ENCODE assay signal across 9 cellular contexts in genomic region chr21:43921602-43921978, GRCh38. TPM values are rescaled to one million over a fixed set of nuclear protein-coding genes. Genes with fewer than 3 reads are reported as not detected.
DNase-seq lines count a peak whose midpoint lies in the region; ATAC-seq and TF ChIP-seq lines count a peak whose summit lies in the region.
"Had no signal": no experiment of that assay in that cellular context is flagged by ENCODE, and none has a peak within 500 bp of the region (broad histone marks: within the 10 kb centered on the region; RNA-seq: fewer than 3 reads in every experiment).

No MANE protein-coding gene starts in this region.

- no peak for ATAC-seq in HG02571 (IDR thresholded peaks at IDR 0.05; ENCODE audit: unreplicated experiment)

- peak overlapping the region; percentile 38 for H3K4me3 Mint-ChIP-seq in activated CD4-positive, alpha-beta memory T cell treated with anti-CD3 and anti-CD28 coated beads for 36 hours
- H3K4me3 Mint-ChIP-seq in activated CD4-positive, alpha-beta memory T cell treated with anti-CD3 and anti-CD28 coated beads, Interleukin-2, amount 10 ng/mL, durations not matched to agents 7 days and 5 days = no peak overlapping the region
- peak overlapping the region; percentile 78 for H3K4me3 Mint-ChIP-seq in activated CD4-positive, alpha-beta T cell treated with anti-CD3 and anti-CD28 coated beads, Interleukin-2, amount 10 ng/mL, durations not matched to agents 24 days and 14 days
- no peak overlapping the region for H3K4me3 Mint-ChIP-seq in Calu3 (ENCODE audit: low read depth, unreplicated experiment)

- peak overlapping the region; percentile 87 for H3K27ac Mint-ChIP-seq in activated CD4-positive, alpha-beta memory T cell treated with anti-CD3 and anti-CD28 coated beads for 36 hours
- no peak overlapping the region for H3K27ac Mint-ChIP-seq in activated CD4-positive, alpha-beta memory T cell treated with anti-CD3 and anti-CD28 coated beads, Interleukin-2, amount 10 ng/mL, durations not matched to agents 7 days and 5 days
- H3K27ac Mint-ChIP-seq in activated CD4-positive, alpha-beta T cell treated with anti-CD3 and anti-CD28 coated beads, Interleukin-2, amount 10 ng/mL, durations not matched to agents 24 days and 14 days = peak overlapping the region; percentile 88
- H3K27ac Mint-ChIP-seq in Calu3 (ENCODE audit: unreplicated experiment) = no peak overlapping the region

- H3K9me3 Mint-ChIP-seq in activated CD4-positive, alpha-beta memory T cell treated with anti-CD3 and anti-CD28 coated beads for 36 hours = no peaks in the 10 kb centered on the region
- H3K9me3 Mint-ChIP-seq in activated CD4-positive, alpha-beta memory T cell treated with anti-CD3 and anti-CD28 coated beads, Interleukin-2, amount 10 ng/mL, durations not matched to agents 7 days and 5 days = no peaks in the 10 kb centered on the region
- no peaks in the 10 kb centered on the region for H3K9me3 Mint-ChIP-seq in activated CD4-positive, alpha-beta T cell treated with anti-CD3 and anti-CD28 coated beads, Interleukin-2, amount 10 ng/mL, durations not matched to agents 24 days and 14 days
- no peaks in the 10 kb centered on the region for H3K9me3 Mint-ChIP-seq in Calu3 (ENCODE audit: low read depth, unreplicated experiment)
- H3K9me3 Mint-ChIP-seq: IgD-negative memory B cell had no signal

- CTCF ChIA-PET in activated CD4-positive, alpha-beta memory T cell treated with anti-CD3 and anti-CD28 coated beads for 36 hours (lab: Charles Lee) = interaction anchor here (1.3 to 2.2 kb wide), 3 partner anchors 14 to 18 kb away, joined by 4 to 6 read pairs (median 5); no protein-coding TSS in a partner anchor
- CTCF ChIA-PET in activated CD4-positive, alpha-beta memory T cell treated with anti-CD3 and anti-CD28 coated beads, Interleukin-2, amount 10 ng/mL, durations not matched to agents 7 days and 5 days (lab: Charles Lee) = interaction anchor here (0.8 to 1.2 kb wide), 3 partner anchors 15 to 110 kb away, joined by 3 to 4 read pairs (median 3); no protein-coding TSS in a partner anchor
- CTCF ChIA-PET in Calu3 (lab: Charles Lee) = interaction anchor here (0.5 kb wide), 1 partner anchor 108 kb away, joined by 3 read pairs; no protein-coding TSS in a partner anchor

- DNase-seq in activated CD4-positive, alpha-beta memory T cell treated with anti-CD3 and anti-CD28 coated beads for 36 hours = peak; percentile 57
- no peak for DNase-seq in activated CD4-positive, alpha-beta memory T cell treated with anti-CD3 and anti-CD28 coated beads, Interleukin-2, amount 10 ng/mL, durations not matched to agents 7 days and 5 days
- peak; percentile 78 for DNase-seq in activated CD4-positive, alpha-beta T cell treated with anti-CD3 and anti-CD28 coated beads, Interleukin-2, amount 10 ng/mL, durations not matched to agents 24 days and 14 days
- peak; percentile 19 for DNase-seq in effector CD8-positive, alpha-beta T cell (lab: John Stamatoyannopoulos, UW)
- peak in 5 of 6 experiments; percentile 33 to 57 (median 39) for DNase-seq in stimulated activated naive CD4-positive, alpha-beta T cell (lab: John Stamatoyannopoulos, UW)
- DNase-seq in Calu3 = no peak
- no peak for DNase-seq in cerebellar cortex (ENCODE audit: low spot score)

- BruUV-seq in Calu3 (replicated peaks; lab: Mats Ljungman, UMichigan) = no TSS peak

- peaks cover 2% of the 10 kb centered on the region for H3K36me3 Mint-ChIP-seq in activated CD4-positive, alpha-beta memory T cell treated with anti-CD3 and anti-CD28 coated beads for 36 hours
- H3K36me3 Mint-ChIP-seq in activated CD4-positive, alpha-beta memory T cell treated with anti-CD3 and anti-CD28 coated beads, Interleukin-2, amount 10 ng/mL, durations not matched to agents 7 days and 5 days (ENCODE audit: low read depth) = peaks cover 15% of the 10 kb centered on the region
- H3K36me3 Mint-ChIP-seq in activated CD4-positive, alpha-beta T cell treated with anti-CD3 and anti-CD28 coated beads, Interleukin-2, amount 10 ng/mL, durations not matched to agents 24 days and 14 days (ENCODE audit: low read depth) = peaks cover 17% of the 10 kb centered on the region
- H3K36me3 Mint-ChIP-seq in Calu3 (ENCODE audit: insufficient read depth, unreplicated experiment) = no peaks in the 10 kb centered on the region

- no peak for TF ChIP-seq CTCF in Calu3 (IDR thresholded peaks at IDR 0.05; ENCODE audit: unreplicated experiment)

- H3K4me1 Mint-ChIP-seq in activated CD4-positive, alpha-beta memory T cell treated with anti-CD3 and anti-CD28 coated beads for 36 hours (ENCODE audit: low read depth) = peaks cover 50% of the 10 kb centered on the region
- peaks cover 49% of the 10 kb centered on the region for H3K4me1 Mint-ChIP-seq in activated CD4-positive, alpha-beta memory T cell treated with anti-CD3 and anti-CD28 coated beads, Interleukin-2, amount 10 ng/mL, durations not matched to agents 7 days and 5 days
- peaks cover 51% of the 10 kb centered on the region for H3K4me1 Mint-ChIP-seq in activated CD4-positive, alpha-beta T cell treated with anti-CD3 and anti-CD28 coated beads, Interleukin-2, amount 10 ng/mL, durations not matched to agents 24 days and 14 days
- peaks cover 8% of the 10 kb centered on the region for H3K4me1 Mint-ChIP-seq in Calu3 (ENCODE audit: low read depth, unreplicated experiment)

- POLR2A ChIA-PET in activated CD4-positive, alpha-beta memory T cell treated with anti-CD3 and anti-CD28 coated beads for 36 hours (lab: Charles Lee) = interaction anchor here (0.6 kb wide), 1 partner anchor 110 kb away, joined by 4 read pairs; no protein-coding TSS in a partner anchor
- POLR2A ChIA-PET in activated CD4-positive, alpha-beta memory T cell treated with anti-CD3 and anti-CD28 coated beads, Interleukin-2, amount 10 ng/mL, durations not matched to agents 7 days and 5 days (lab: Charles Lee) = interaction anchor here (0.6 to 0.9 kb wide), 2 partner anchors 20 to 105 kb away, joined by 3 read pairs; no protein-coding TSS in a partner anchor

- H3K27me3 Mint-ChIP-seq in activated CD4-positive, alpha-beta memory T cell treated with anti-CD3 and anti-CD28 coated beads for 36 hours = no peaks in the 10 kb centered on the region
- peaks cover under 1% of the 10 kb centered on the region for H3K27me3 Mint-ChIP-seq in activated CD4-positive, alpha-beta memory T cell treated with anti-CD3 and anti-CD28 coated beads, Interleukin-2, amount 10 ng/mL, durations not matched to agents 7 days and 5 days
- peaks cover 2% of the 10 kb centered on the region for H3K27me3 Mint-ChIP-seq in activated CD4-positive, alpha-beta T cell treated with anti-CD3 and anti-CD28 coated beads, Interleukin-2, amount 10 ng/mL, durations not matched to agents 24 days and 14 days
- no peaks in the 10 kb centered on the region for H3K27me3 Mint-ChIP-seq in Calu3 (ENCODE audit: unreplicated experiment)
- H3K27me3 Mint-ChIP-seq: IgD-negative memory B cell had no signal

- intact Hi-C loops in activated CD4-positive, alpha-beta memory T cell treated with anti-CD3 and anti-CD28 coated beads for 36 hours (cut with micrococcal nuclease) = loop anchor here (5.0 kb wide), 1 partner anchor 39 kb away; no protein-coding TSS in a partner anchor
- intact Hi-C loops in activated CD4-positive, alpha-beta T cell treated with anti-CD3 and anti-CD28 coated beads, Interleukin-2, amount 10 ng/mL, durations not matched to agents 24 days and 14 days (cut with micrococcal nuclease) = no loop called here
- intact Hi-C loops in Calu3 (cut with micrococcal nuclease; ENCODE audit: unreplicated experiment) = no loop called here

RNA-seq across cellular contexts. Expression of gene AGPAT3, which starts 56.6 kb away (rescaled TPM):
- total RNA-seq in activated CD4-positive, alpha-beta memory T cell treated with anti-CD3 and anti-CD28 coated beads for 36 hours = 10 to 100 TPM; 71.4 to 82.4 TPM
- total RNA-seq in activated CD4-positive, alpha-beta memory T cell treated with anti-CD3 and anti-CD28 coated beads, Interleukin-2, amount 10 ng/mL, durations not matched to agents 7 days and 5 days = 100 to 1,000 TPM; 101 to 102 TPM
- 127 and 130 TPM in 2 replicates for total RNA-seq in activated CD4-positive, alpha-beta T cell treated with anti-CD3 and anti-CD28 coated beads, Interleukin-2, amount 10 ng/mL, durations not matched to agents 24 days and 14 days
- 61.2 and 64.1 TPM in 2 replicates for total RNA-seq in Calu3 (2022)

Comparison
In these comparisons a context has a peak if more than half of its experiments do, and no peak if none do; other contexts are left out.
1. DNase-seq: peak in activated CD4-positive, alpha-beta memory T cell treated with anti-CD3 and anti-CD28 coated beads for 36 hours (single experiment), activated CD4-positive, alpha-beta T cell treated with anti-CD3 and anti-CD28 coated beads, Interleukin-2, amount 10 ng/mL, durations not matched to agents 24 days and 14 days (single experiment), effector CD8-positive, alpha-beta T cell (single experiment) and stimulated activated naive CD4-positive, alpha-beta T cell (5 of 6); none in activated CD4-positive, alpha-beta memory T cell treated with anti-CD3 and anti-CD28 coated beads, Interleukin-2, amount 10 ng/mL, durations not matched to agents 7 days and 5 days (single experiment), Calu3 (single experiment) and cerebellar cortex (single experiment).
2. H3K27ac Mint-ChIP-seq: peak in activated CD4-positive, alpha-beta memory T cell treated with anti-CD3 and anti-CD28 coated beads for 36 hours (single experiment) and activated CD4-positive, alpha-beta T cell treated with anti-CD3 and anti-CD28 coated beads, Interleukin-2, amount 10 ng/mL, durations not matched to agents 24 days and 14 days (single experiment); none in activated CD4-positive, alpha-beta memory T cell treated with anti-CD3 and anti-CD28 coated beads, Interleukin-2, amount 10 ng/mL, durations not matched to agents 7 days and 5 days (single experiment) and Calu3 (single experiment).
3. H3K4me3 Mint-ChIP-seq: peak in activated CD4-positive, alpha-beta memory T cell treated with anti-CD3 and anti-CD28 coated beads for 36 hours (single experiment) and activated CD4-positive, alpha-beta T cell treated with anti-CD3 and anti-CD28 coated beads, Interleukin-2, amount 10 ng/mL, durations not matched to agents 24 days and 14 days (single experiment); none in activated CD4-positive, alpha-beta memory T cell treated with anti-CD3 and anti-CD28 coated beads, Interleukin-2, amount 10 ng/mL, durations not matched to agents 7 days and 5 days (single experiment) and Calu3 (single experiment).